Comparison of ENCODE assay signal across 9 cellular contexts in genomic region chr10:86536294-86536861, GRCh38. TPM values are rescaled to one million over a fixed set of nuclear protein-coding genes. Genes with fewer than 3 reads are reported as not detected.
DNase-seq lines count a peak whose midpoint lies in the region; ATAC-seq, FAIRE-seq and TF ChIP-seq lines count a peak whose summit lies in the region.
"Had no signal": no experiment of that assay in that cellular context is flagged by ENCODE, and none has a peak within 500 bp of the region (broad histone marks: within the 10 kb centered on the region; RNA-seq: fewer than 3 reads in every experiment).

No MANE protein-coding gene starts in this region.

- no peaks in the 10 kb centered on the region for H3K27me3 ChIP-seq in CD4-positive, CD25-positive, alpha-beta regulatory T cell (ENCODE audit: control insufficient read depth, insufficient read depth, low read length)

- TF ChIP-seq CTCF in choroid plexus epithelial cell (conservative IDR thresholded peaks at IDR 0.05; ENCODE audit: low read depth, low read length): no peak

- no peaks in the 10 kb centered on the region for H3K36me3 ChIP-seq in CD4-positive, CD25-positive, alpha-beta regulatory T cell (ENCODE audit: control insufficient read depth, insufficient read depth, low read length)

- intact Hi-C loops in sciatic nerve (cut with DNase I): no loop called here

- H3K9me3 ChIP-seq in CD4-positive, CD25-positive, alpha-beta regulatory T cell (ENCODE audit: control insufficient read depth in 2 of 2, low read length in 2 of 2): no peaks in the 10 kb centered on the region

- H3K4me1 Mint-ChIP-seq in CD4-positive, CD25-positive, alpha-beta regulatory T cell: peaks cover 0 to 37% (median 25%) of the 10 kb centered on the region in 4 donors

- H3K27me3 Mint-ChIP-seq in CD4-positive, CD25-positive, alpha-beta regulatory T cell: peaks cover 13% of the 10 kb centered on the region

- ATAC-seq in CD4-positive, CD25-positive, alpha-beta regulatory T cell (ENCODE audit: low read depth in 2 of 2): peak; percentile 81 to 83
- ATAC-seq in sciatic nerve (peak; percentile 42), GM21381 (IDR thresholded peaks at IDR 0.05; ENCODE audit: unreplicated experiment) (no peak), GM21447 (IDR thresholded peaks at IDR 0.05; ENCODE audit: unreplicated experiment) (no peak)

- H3K27ac ChIP-seq in CD4-positive, CD25-positive, alpha-beta regulatory T cell (ENCODE audit: insufficient read depth, low read length, poor library complexity, severe bottlenecking): peak overlapping the region; percentile 73

- peaks cover 18% of the 10 kb centered on the region for H3K4me1 ChIP-seq in CD4-positive, CD25-positive, alpha-beta regulatory T cell (ENCODE audit: control insufficient read depth, insufficient read depth, low read length, poor library complexity, severe bottlenecking)

- no peaks in the 10 kb centered on the region for H3K36me3 Mint-ChIP-seq in CD4-positive, CD25-positive, alpha-beta regulatory T cell

- H3K27ac Mint-ChIP-seq in CD4-positive, CD25-positive, alpha-beta regulatory T cell: peak overlapping the region; percentile 71 to 94 (median 94)

- H3K4me3 Mint-ChIP-seq in CD4-positive, CD25-positive, alpha-beta regulatory T cell: peak overlapping the region; percentile 84 to 88 (median 86)

- FAIRE-seq in urothelium cell line (lab: Jason Lieb, UNC): no peak
- FAIRE-seq: D721Med had no signal

- DNase-seq in CD4-positive, CD25-positive, alpha-beta regulatory T cell: peak; percentile 22 to 86 (median 65)
- peak in 3 of 4 experiments; percentile 7 to 42 (median 22) for DNase-seq in activated CD4-positive, CD25-positive, alpha-beta regulatory T cell (lab: John Stamatoyannopoulos, UW)
- DNase-seq in choroid plexus epithelial cell (ENCODE audit: low read depth): no peak
- no peak for DNase-seq in sciatic nerve (ENCODE audit: low spot score)
- DNase-seq in urothelium cell line (ENCODE audit: low spot score): no peak
- DNase-seq in SW 1271 (lab: John Stamatoyannopoulos, UW): no peak

- H3K9me3 Mint-ChIP-seq in CD4-positive, CD25-positive, alpha-beta regulatory T cell: peaks cover 0 to 2% (median 0%) of the 10 kb centered on the region in 7 donors

- H3K4me3 ChIP-seq in CD4-positive, CD25-positive, alpha-beta regulatory T cell (ENCODE audit: low read depth, low read length): no peak overlapping the region
- H3K4me3 ChIP-seq in choroid plexus epithelial cell (ENCODE audit: low read depth, low read length): peak overlapping the region; percentile 20

RNA-seq across cellular contexts. Expression of gene WAPL, which starts 14.8 kb away (rescaled TPM):
- total RNA-seq in CD4-positive, CD25-positive, alpha-beta regulatory T cell: 54.3 TPM
- 10 to 100 TPM; 33.3 to 40.9 (median 36.2) TPM for polyA plus RNA-seq in CD4-positive, CD25-positive, alpha-beta regulatory T cell
- total RNA-seq in sciatic nerve: 34.2 TPM

Comparison
In these comparisons a context has a peak if more than half of its experiments do, and no peak if none do; other contexts are left out.
1. ATAC-seq: peak in CD4-positive, CD25-positive, alpha-beta regulatory T cell (2 of 2) and sciatic nerve (single experiment); none in GM21381 (single experiment) and GM21447 (single experiment).
2. DNase-seq: peak in CD4-positive, CD25-positive, alpha-beta regulatory T cell (3 of 3) and activated CD4-positive, CD25-positive, alpha-beta regulatory T cell (3 of 4); none in choroid plexus epithelial cell (single experiment), sciatic nerve (single experiment), urothelium cell line (single experiment) and SW 1271 (0 of 2).